ENCODE assay signal across 17 cellular contexts in the genomic region with DNA sequence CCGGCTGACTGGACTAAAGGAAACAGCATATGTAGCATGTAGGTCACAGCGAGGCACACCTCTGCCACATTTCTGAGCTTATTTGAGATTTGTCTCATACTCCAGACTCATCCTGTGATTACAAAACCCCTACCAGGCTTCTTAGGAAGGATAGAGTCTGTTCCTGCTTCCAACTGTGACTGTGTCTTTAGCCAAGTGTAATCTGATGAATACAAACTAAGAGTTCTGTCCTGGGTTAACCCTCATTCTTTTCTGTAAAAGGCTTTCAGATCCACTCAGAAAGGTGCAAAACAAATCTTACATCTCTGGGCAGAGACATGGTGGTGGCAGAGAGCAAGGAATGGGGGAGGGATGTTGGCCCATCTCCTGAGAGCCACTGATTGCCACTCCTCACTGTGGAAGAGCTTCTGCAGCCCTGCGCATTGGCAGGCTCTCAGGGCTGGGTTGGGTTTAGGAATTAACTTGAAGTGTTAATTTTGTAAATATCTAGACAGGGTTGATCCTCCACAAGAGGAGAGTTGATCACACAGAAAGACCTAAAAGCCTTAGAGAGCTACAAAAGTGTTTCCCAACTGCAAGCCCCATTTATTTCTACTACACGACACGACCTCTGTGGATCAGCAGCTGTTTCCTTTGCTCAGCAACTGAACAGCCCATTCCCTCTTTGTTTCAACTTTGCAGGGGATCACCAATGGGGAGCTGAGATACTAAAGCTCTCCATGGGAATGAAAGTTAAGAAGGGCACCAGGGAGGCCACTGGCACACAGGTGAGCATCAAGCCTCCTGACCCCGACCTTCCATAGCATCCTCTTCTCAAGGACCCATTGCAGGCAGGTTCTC. TPM values are rescaled to one million over a fixed set of nuclear protein-coding genes. Genes with fewer than 3 reads are reported as not detected.
DNase-seq lines count a peak whose midpoint lies in the region; ATAC-seq and TF ChIP-seq lines count a peak whose summit lies in the region.
"Had no signal": no experiment of that assay in that cellular context is flagged by ENCODE, and none has a peak within 500 bp of the region (broad histone marks: within the 10 kb centered on the region; RNA-seq: fewer than 3 reads in every experiment).

No MANE protein-coding gene starts in this region.

- H3K4me2 ChIP-seq in Karpas-422 (ENCODE audit: low read depth, low read length, poor library complexity, severe bottlenecking), result no peak overlapping the region

- TF ChIP-seq POLR2A in thyroid gland (IDR thresholded peaks at IDR 0.05), result no peak

- peak overlapping the region; percentile 72 to 81 (median 77) for H3K27ac ChIP-seq in thyroid gland
- no peak overlapping the region for H3K27ac ChIP-seq in Karpas-422 (ENCODE audit: low read length)
- H3K27ac ChIP-seq: right lobe of liver had no signal

- TF ChIP-seq CTCF in thyroid gland (IDR thresholded peaks at IDR 0.05), result no peak

- no peaks in the 10 kb centered on the region for H4K20me1 ChIP-seq in Karpas-422 (ENCODE audit: insufficient read depth, low read depth, low read length)

- 37 to 41% methylated on average over 6 of the region's 6 CpGs for WGBS in thyroid gland, 2 donors

- H3K27me3 ChIP-seq in thyroid gland (no peaks in the 10 kb centered on the region), Karpas-422 (ENCODE audit: low read length) (no peaks in the 10 kb centered on the region)
- H3K27me3 ChIP-seq: right lobe of liver had no signal

- no peaks in the 10 kb centered on the region for H3K9me3 ChIP-seq in thyroid gland
- no peaks in the 10 kb centered on the region for H3K9me3 ChIP-seq in Karpas-422 (ENCODE audit: low read length)
- H3K9me3 ChIP-seq: right lobe of liver had no signal

- H3K9me2 ChIP-seq in Karpas-422 (replicated peaks; ENCODE audit: insufficient read depth, low read length), result no peaks in the 10 kb centered on the region

- ATAC-seq in esophagus mucosa (no peak), HG02870 (IDR thresholded peaks at IDR 0.05; ENCODE audit: unreplicated experiment) (no peak)

- no peaks in the 10 kb centered on the region for H3K79me2 ChIP-seq in Karpas-422 (ENCODE audit: low read length)

- intact Hi-C loops in thyroid gland (cut with DNase I), result no loop called here

- H3K4me3 ChIP-seq in thyroid gland (replicated peaks in 1 of 3) (no peak overlapping the region), Karpas-422 (ENCODE audit: low read length) (no peak overlapping the region)
- H3K4me3 ChIP-seq: right lobe of liver had no signal

- H3K4me1 ChIP-seq in thyroid gland (peaks cover 40 to 51% of the 10 kb centered on the region in 2 donors), Karpas-422 (ENCODE audit: low read length) (no peaks in the 10 kb centered on the region)

- DNase-seq in brain pericyte (ENCODE audit: low read depth, low spot score), result peak; percentile 25
- DNase-seq in globus pallidus (ENCODE audit: low spot score), result peak; percentile 51
- DNase-seq in midbrain (lab: John Stamatoyannopoulos, UW), result peak; percentile 41
- peak; percentile 28 to 56 for DNase-seq in thyroid gland
- no peak for DNase-seq in Karpas-422
- DNase-seq: activated CD4-positive, alpha-beta T cell treated with anti-CD3 and anti-CD28 coated beads, Interleukin-2, amount 50 U/mL, for 4 hours; activated naive CD4-positive, alpha-beta T cell treated with anti-CD3 and anti-CD28 coated beads, Interleukin-2, amount 50 U/mL, for 16 hours; activated T-cell treated with anti-CD3 and anti-CD28 coated beads, Interleukin-2, amount 50 U/mL, for 24 hours; Calu3; KBM-7; NCI-H1930; right lobe of liver; SHP77; stimulated activated CD4-positive, alpha-beta T cell treated with anti-CD3 and anti-CD28 coated beads, Interleukin-2, amount 100 ng/mL, for 24 hours; T-helper 1 cell had no signal

- no peak overlapping the region for H3K9ac ChIP-seq in Karpas-422 (ENCODE audit: low read length)

- no peak overlapping the region for H2AFZ ChIP-seq in Karpas-422 (ENCODE audit: low read length)

- H3K36me3 ChIP-seq in thyroid gland (no peaks in the 10 kb centered on the region), Karpas-422 (ENCODE audit: insufficient read depth, low read length) (no peaks in the 10 kb centered on the region)
- H3K36me3 ChIP-seq: right lobe of liver had no signal

RNA-seq across cellular contexts. Expression of gene SPTBN1, which starts 23.7 kb away (rescaled TPM):
- total RNA-seq in thyroid gland (100 to 1,000 TPM; 381 to 513 (median 419) TPM), esophagus mucosa (77.2 TPM)
- 6.2 and 9.1 TPM in 2 replicates for total RNA-seq in Karpas-422 (2014; rRNA removed; shearing (Covaris generic); ENCODE audit: low replicate concordance)
